ENCODE assay signal across 21 cellular contexts in the genomic region with DNA sequence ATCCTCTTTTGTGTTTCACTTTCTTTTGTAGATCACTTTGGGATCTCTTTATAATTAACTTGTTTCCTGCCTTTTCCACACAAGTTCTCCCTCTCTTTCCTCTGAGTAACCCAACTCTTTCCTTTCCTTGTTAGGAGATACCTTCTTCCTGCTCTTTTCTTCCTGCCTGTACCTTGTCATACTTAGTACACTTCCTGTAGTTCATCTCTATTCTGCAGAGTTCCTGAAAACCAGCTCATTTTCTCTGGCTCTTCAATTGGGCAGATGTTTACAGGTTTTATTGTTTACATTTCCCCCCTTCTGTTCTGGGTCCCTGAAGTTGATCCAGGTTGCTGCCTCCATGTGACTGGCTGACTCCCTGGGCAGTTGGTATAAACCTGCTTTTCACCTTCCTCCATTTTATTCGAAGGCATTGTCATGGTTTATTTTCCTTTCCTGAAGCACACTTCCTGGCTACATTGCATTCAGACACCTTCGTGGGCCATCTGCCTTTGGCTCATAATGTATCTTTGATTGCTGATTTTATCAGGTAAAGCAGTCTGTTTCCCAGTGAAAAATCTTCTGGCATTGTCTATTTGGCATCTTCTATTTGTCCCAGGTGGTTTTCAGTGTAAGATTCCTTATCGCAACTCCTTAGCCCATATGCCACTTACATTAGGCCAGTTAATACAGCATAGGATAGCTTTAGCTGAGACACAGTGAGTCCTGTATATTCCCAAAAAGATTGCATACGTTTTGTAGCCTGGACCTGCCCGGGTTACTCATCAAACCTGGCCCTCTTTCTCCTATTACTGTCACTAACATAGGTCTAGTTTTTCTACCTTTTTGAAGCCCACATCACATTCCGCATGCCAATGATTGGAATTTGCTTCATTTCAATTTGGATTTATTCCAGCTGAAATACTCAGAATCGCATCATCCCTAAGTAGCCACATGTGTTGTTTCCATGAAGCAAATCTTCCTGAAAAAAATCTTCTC. TPM values are rescaled to one million over a fixed set of nuclear protein-coding genes. Genes with fewer than 3 reads are reported as not detected.
DNase-seq lines count a peak whose midpoint lies in the region; ATAC-seq and TF ChIP-seq lines count a peak whose summit lies in the region.
"Had no signal": no experiment of that assay in that cellular context is flagged by ENCODE, and none has a peak within 500 bp of the region (broad histone marks: within the 10 kb centered on the region; RNA-seq: fewer than 3 reads in every experiment).

No MANE protein-coding gene starts in this region.

- H3K36me3 Mint-ChIP-seq in activated CD8-positive, alpha-beta T cell treated with anti-CD3 and anti-CD28 coated beads, Interleukin-2, amount 10 ng/mL, durations not matched to agents 7 days and 5 days (ENCODE audit: low read depth): peaks cover 4% of the 10 kb centered on the region
- H3K36me3 Mint-ChIP-seq in activated CD8-positive, alpha-beta T cell treated with anti-CD3 and anti-CD28 coated beads for 36 hours (ENCODE audit: low read depth): peaks cover 52% of the 10 kb centered on the region
- peaks cover 71% of the 10 kb centered on the region for H3K36me3 Mint-ChIP-seq in activated T-helper 17 cell treated with anti-CD3 and anti-CD28 coated beads, Interleukin-2, amount 50 U/mL, for 72 hours (ENCODE audit: low read depth)

- POLR2A ChIA-PET in activated CD8-positive, alpha-beta T cell treated with anti-CD3 and anti-CD28 coated beads, Interleukin-2, amount 10 ng/mL, durations not matched to agents 7 days and 5 days (lab: Charles Lee): no interaction called here
- POLR2A ChIA-PET in activated CD8-positive, alpha-beta T cell treated with anti-CD3 and anti-CD28 coated beads for 36 hours (lab: Charles Lee): no interaction called here

- TF ChIP-seq POLR2A in spleen (IDR thresholded peaks at IDR 0.05): no peak

- H3K4me3 ChIP-seq in Loucy (ENCODE audit: low read length, poor library complexity, severe bottlenecking): no peak overlapping the region
- no peak overlapping the region for H3K4me3 ChIP-seq in spleen
- H3K4me3 ChIP-seq: ascending aorta, hepatocyte, lung, suprapubic skin had no signal

- H3K27me3 ChIP-seq in Loucy (ENCODE audit: insufficient read depth, low read length, poor library complexity, severe bottlenecking) (no peaks in the 10 kb centered on the region), spleen (replicated peaks in 1 of 7) (no peaks in the 10 kb centered on the region)
- H3K27me3 ChIP-seq: ascending aorta, hepatocyte, suprapubic skin had no signal

- TF ChIP-seq CTCF in activated CD8-positive, alpha-beta T cell treated with anti-CD3 and anti-CD28 coated beads for 36 hours (IDR thresholded peaks at IDR 0.05): no peak
- TF ChIP-seq CTCF in Loucy (conservative IDR thresholded peaks at IDR 0.05; ENCODE audit: low read length) (no peak), spleen (IDR thresholded peaks at IDR 0.05 in 8 of 11, conservative IDR thresholded peaks at IDR 0.05 in 3 of 11) (no peak)

- no peak for ATAC-seq in activated CD8-positive, alpha-beta T cell treated with anti-CD3 and anti-CD28 coated beads, Interleukin-2, amount 10 ng/mL, durations not matched to agents 7 days and 5 days
- no peak for ATAC-seq in activated CD8-positive, alpha-beta T cell treated with anti-CD3 and anti-CD28 coated beads for 36 hours
- ATAC-seq in activated T-helper 17 cell treated with anti-CD3 and anti-CD28 coated beads, Interleukin-2, amount 50 U/mL, for 72 hours (replicated peaks): no peak
- ATAC-seq: activated CD4-positive, alpha-beta T cell treated with anti-CD3 and anti-CD28 coated beads for 36 hours; Panc1 had no signal

- no peaks in the 10 kb centered on the region for H3K79me2 ChIP-seq in Loucy (ENCODE audit: insufficient read depth, low read length)
- H3K79me2 ChIP-seq: hepatocyte had no signal

- DNase-seq in activated CD8-positive, alpha-beta T cell treated with anti-CD3 and anti-CD28 coated beads, Interleukin-2, amount 10 ng/mL, durations not matched to agents 7 days and 5 days: no peak
- DNase-seq in activated CD8-positive, alpha-beta T cell treated with anti-CD3 and anti-CD28 coated beads for 36 hours: no peak
- DNase-seq in kidney tubule cell (ENCODE audit: low spot score): peak; percentile 41
- DNase-seq in spleen: no peak
- DNase-seq in occipital lobe (lab: John Stamatoyannopoulos, UW): no peak
- DNase-seq in NAMALWA (ENCODE audit: low spot score): no peak
- DNase-seq: activated CD4-positive, alpha-beta T cell treated with anti-CD3 and anti-CD28 coated beads for 36 hours; activated CD8-positive, alpha-beta memory T cell treated with anti-CD3 and anti-CD28 coated beads, Interleukin-2, amount 50 U/mL, for 48 hours; activated naive CD4-positive, alpha-beta T cell; CD4-positive, alpha-beta T cell; KBM-7; NCI-H1048; NCI-H2081 treated with DMSO at 0.1 percent for 48 hours; stimulated activated CD4-positive, alpha-beta T cell treated with anti-CD3 and anti-CD28 coated beads, Interleukin-15, amount 100 ng/mL, for 24 hours had no signal

- no peak overlapping the region for H3K4me3 Mint-ChIP-seq in activated CD8-positive, alpha-beta T cell treated with anti-CD3 and anti-CD28 coated beads, Interleukin-2, amount 10 ng/mL, durations not matched to agents 7 days and 5 days
- no peak overlapping the region for H3K4me3 Mint-ChIP-seq in activated CD8-positive, alpha-beta T cell treated with anti-CD3 and anti-CD28 coated beads for 36 hours
- H3K4me3 Mint-ChIP-seq in activated T-helper 17 cell treated with anti-CD3 and anti-CD28 coated beads, Interleukin-2, amount 50 U/mL, for 72 hours: no peak overlapping the region
- H3K4me3 Mint-ChIP-seq: activated CD4-positive, alpha-beta T cell treated with anti-CD3 and anti-CD28 coated beads for 36 hours; CD4-positive, alpha-beta T cell had no signal

- H3K9me2 ChIP-seq in Loucy (replicated peaks; ENCODE audit: low read depth, low read length): no peaks in the 10 kb centered on the region

- no peaks in the 10 kb centered on the region for H3K9me3 ChIP-seq in Loucy (ENCODE audit: insufficient read depth, low read depth, low read length)
- no peaks in the 10 kb centered on the region for H3K9me3 ChIP-seq in spleen
- H3K9me3 ChIP-seq: ascending aorta, suprapubic skin had no signal

- no peaks in the 10 kb centered on the region for H4K20me1 ChIP-seq in Loucy (ENCODE audit: insufficient read depth, low read length, poor library complexity, severe bottlenecking)

- WGBS in spleen, 5 donors: 77 to 85% (median 81%) methylated on average over 7 of the region's 7 CpGs

- H3K27ac Mint-ChIP-seq in activated CD8-positive, alpha-beta T cell treated with anti-CD3 and anti-CD28 coated beads, Interleukin-2, amount 10 ng/mL, durations not matched to agents 7 days and 5 days: peak overlapping the region; percentile 1
- H3K27ac Mint-ChIP-seq in activated CD8-positive, alpha-beta T cell treated with anti-CD3 and anti-CD28 coated beads for 36 hours: no peak overlapping the region
- H3K27ac Mint-ChIP-seq in activated T-helper 17 cell treated with anti-CD3 and anti-CD28 coated beads, Interleukin-2, amount 50 U/mL, for 72 hours: peak overlapping the region; percentile 39
- H3K27ac Mint-ChIP-seq: activated CD4-positive, alpha-beta T cell treated with anti-CD3 and anti-CD28 coated beads for 36 hours; CD4-positive, alpha-beta T cell had no signal

- H3K4me1 Mint-ChIP-seq in activated CD8-positive, alpha-beta T cell treated with anti-CD3 and anti-CD28 coated beads, Interleukin-2, amount 10 ng/mL, durations not matched to agents 7 days and 5 days (ENCODE audit: low read depth): peaks cover 10% of the 10 kb centered on the region
- H3K4me1 Mint-ChIP-seq in activated CD8-positive, alpha-beta T cell treated with anti-CD3 and anti-CD28 coated beads for 36 hours (ENCODE audit: low read depth): peaks cover 2% of the 10 kb centered on the region
- peaks cover 6% of the 10 kb centered on the region for H3K4me1 Mint-ChIP-seq in activated T-helper 17 cell treated with anti-CD3 and anti-CD28 coated beads, Interleukin-2, amount 50 U/mL, for 72 hours
- H3K4me1 Mint-ChIP-seq: activated CD4-positive, alpha-beta T cell treated with anti-CD3 and anti-CD28 coated beads for 36 hours had no signal

- no peak overlapping the region for H3K9ac ChIP-seq in Loucy (ENCODE audit: low read depth, low read length, poor library complexity, severe bottlenecking)

- peaks cover 4% of the 10 kb centered on the region; the same call in 1 of the 2 replicates for H3F3A ChIP-seq in Loucy (ENCODE audit: low read depth)

- H3K27ac ChIP-seq in spleen: no peak overlapping the region
- H3K27ac ChIP-seq: ascending aorta, hepatocyte, suprapubic skin had no signal

- H3K9me3 Mint-ChIP-seq in activated CD8-positive, alpha-beta T cell treated with anti-CD3 and anti-CD28 coated beads, Interleukin-2, amount 10 ng/mL, durations not matched to agents 7 days and 5 days (ENCODE audit: insufficient read depth): no peaks in the 10 kb centered on the region
- H3K9me3 Mint-ChIP-seq in activated CD8-positive, alpha-beta T cell treated with anti-CD3 and anti-CD28 coated beads for 36 hours: no peaks in the 10 kb centered on the region
- H3K9me3 Mint-ChIP-seq in activated T-helper 17 cell treated with anti-CD3 and anti-CD28 coated beads, Interleukin-2, amount 50 U/mL, for 72 hours: no peaks in the 10 kb centered on the region
- H3K9me3 Mint-ChIP-seq: CD4-positive, alpha-beta T cell had no signal

- CTCF ChIA-PET in activated CD8-positive, alpha-beta T cell treated with anti-CD3 and anti-CD28 coated beads, Interleukin-2, amount 10 ng/mL, durations not matched to agents 7 days and 5 days (lab: Charles Lee): no interaction called here
- CTCF ChIA-PET in activated CD8-positive, alpha-beta T cell treated with anti-CD3 and anti-CD28 coated beads for 36 hours (lab: Charles Lee): no interaction called here

- no peak overlapping the region for H3K4me2 ChIP-seq in Loucy (ENCODE audit: low read depth, low read length, poor library complexity, severe bottlenecking)
- H3K4me2 ChIP-seq: hepatocyte had no signal

- H3K36me3 ChIP-seq in Loucy (ENCODE audit: insufficient read depth, low read length) (peaks cover 16% of the 10 kb centered on the region; the same call in 1 of the 2 replicates), spleen (peaks cover 0 to 23% (median 0%) of the 10 kb centered on the region in 6 donors)

- H2AFZ ChIP-seq in Loucy (ENCODE audit: low read length): peak overlapping the region; percentile 47; the same call in 1 of the 2 replicates
- H2AFZ ChIP-seq: hepatocyte had no signal

- H3K4me1 ChIP-seq in Loucy (ENCODE audit: insufficient read depth, low read length, poor library complexity, severe bottlenecking) (peaks cover 13% of the 10 kb centered on the region), spleen (no peaks in the 10 kb centered on the region)
- H3K4me1 ChIP-seq: ascending aorta, suprapubic skin had no signal

- no peaks in the 10 kb centered on the region for H3K27me3 Mint-ChIP-seq in activated CD8-positive, alpha-beta T cell treated with anti-CD3 and anti-CD28 coated beads, Interleukin-2, amount 10 ng/mL, durations not matched to agents 7 days and 5 days (ENCODE audit: low read depth)
- no peaks in the 10 kb centered on the region for H3K27me3 Mint-ChIP-seq in activated CD8-positive, alpha-beta T cell treated with anti-CD3 and anti-CD28 coated beads for 36 hours
- no peaks in the 10 kb centered on the region for H3K27me3 Mint-ChIP-seq in activated T-helper 17 cell treated with anti-CD3 and anti-CD28 coated beads, Interleukin-2, amount 50 U/mL, for 72 hours
- H3K27me3 Mint-ChIP-seq: activated CD4-positive, alpha-beta T cell treated with anti-CD3 and anti-CD28 coated beads for 36 hours; CD4-positive, alpha-beta T cell had no signal

- intact Hi-C loops in activated CD8-positive, alpha-beta T cell treated with anti-CD3 and anti-CD28 coated beads for 36 hours (cut with micrococcal nuclease): no loop called here
- intact Hi-C loops in spleen (cut with DNase I; ENCODE audit: low total_unique reads): no loop called here

RNA-seq across cellular contexts. Expression of a gene that starts 15.4 kb away (rescaled TPM):
- total RNA-seq in activated CD8-positive, alpha-beta T cell treated with anti-CD3 and anti-CD28 coated beads, Interleukin-2, amount 10 ng/mL, durations not matched to agents 7 days and 5 days: 1 to 10 TPM; 4.1 to 5.9 TPM
- 10 to 100 TPM; 34.5 to 35.0 TPM for total RNA-seq in activated CD8-positive, alpha-beta T cell treated with anti-CD3 and anti-CD28 coated beads for 36 hours
- 1 to 10 TPM; 6.0 to 8.5 TPM for total RNA-seq in activated T-helper 17 cell treated with anti-CD3 and anti-CD28 coated beads, Interleukin-2, amount 50 U/mL, for 72 hours
- total RNA-seq in spleen: 1 to 10 TPM; 1.0 to 2.7 (median 1.3) TPM
- 1 to 10 TPM in 2 of 3 donors, under 1 TPM in 1; 0.80 to 1.4 (median 1.0) TPM for polyA plus RNA-seq in spleen
- 5.1 TPM for total RNA-seq in occipital lobe
